In genomic region chr15:75022808-75023193, GRCh38 we compare ENCODE assay signal across 9 cellular contexts. TPM values are rescaled to one million over a fixed set of nuclear protein-coding genes. Genes with fewer than 3 reads are reported as not detected.
DNase-seq lines count a peak whose midpoint lies in the region; ATAC-seq and TF ChIP-seq lines count a peak whose summit lies in the region.
"Had no signal": no experiment of that assay in that cellular context is flagged by ENCODE, and none has a peak within 500 bp of the region (broad histone marks: within the 10 kb centered on the region; RNA-seq: fewer than 3 reads in every experiment).

No MANE protein-coding gene starts in this region.

- no peak overlapping the region for H2BK15ac ChIP-seq in IMR-90 (ENCODE audit: low read depth, low read length)

- H3K79me1 ChIP-seq in IMR-90 (ENCODE audit: low read depth in 1 of 2, low read length in 2 of 2), result peaks cover 8 to 13% of the 10 kb centered on the region in 2 experiments

- H4K20me1 ChIP-seq in IMR-90 (ENCODE audit: insufficient read depth, low read length), result no peaks in the 10 kb centered on the region

- H3K9me3 Mint-ChIP-seq in activated naive CD8-positive, alpha-beta T cell treated with anti-CD3 and anti-CD28 coated beads, Interleukin-2, amount 50 U/mL, for 24 hours, result no peaks in the 10 kb centered on the region
- no peaks in the 10 kb centered on the region for H3K9me3 Mint-ChIP-seq in natural killer cell

- CTCF ChIA-PET in IMR-90 (lab: Yijun Ruan, JAX), result no interaction called here

- H3K4me3 Mint-ChIP-seq in activated naive CD8-positive, alpha-beta T cell treated with anti-CD3 and anti-CD28 coated beads, Interleukin-2, amount 50 U/mL, for 24 hours, result no peak overlapping the region
- H3K4me3 Mint-ChIP-seq in natural killer cell, result peak overlapping the region; percentile 97

- no peak overlapping the region for H2AK9ac ChIP-seq in IMR-90 (replicated peaks; ENCODE audit: low read depth, low read length, poor library complexity)

- no peak overlapping the region for H3K18ac ChIP-seq in IMR-90 (ENCODE audit: low read depth, low read length)

- no peak overlapping the region for H2AK5ac ChIP-seq in IMR-90 (ENCODE audit: low read depth, low read length)

- no peak overlapping the region for H2BK20ac ChIP-seq in IMR-90 (ENCODE audit: low read depth, low read length)

- intact Hi-C loops in IMR-90 (cut with micrococcal nuclease) (loop anchor here (10.0 kb wide), 2 partner anchors 282 to 432 kb away; partner anchors contain the start of gene SIN3A), natural killer cell (cut with micrococcal nuclease) (no loop called here)

- ATAC-seq in IMR-90 (ENCODE audit: low read depth) (no peak), natural killer cell (no peak), HG03457 (IDR thresholded peaks at IDR 0.05; ENCODE audit: unreplicated experiment) (no peak)
- no peak for ATAC-seq in activated naive CD8-positive, alpha-beta T cell treated with anti-CD3 and anti-CD28 coated beads, Interleukin-2, amount 50 U/mL, for 24 hours

- H2BK120ac ChIP-seq in IMR-90 (ENCODE audit: low read depth, low read length), result no peak overlapping the region

- H3K27ac Mint-ChIP-seq in activated naive CD8-positive, alpha-beta T cell treated with anti-CD3 and anti-CD28 coated beads, Interleukin-2, amount 50 U/mL, for 24 hours, result peak overlapping the region; percentile 93
- H3K27ac Mint-ChIP-seq in natural killer cell, result peak overlapping the region; percentile 80 to 94

- H3K9me3 ChIP-seq in IMR-90 (ENCODE audit: control insufficient read depth, insufficient read depth, low read length), result no peaks in the 10 kb centered on the region
- H3K9me3 ChIP-seq: gastroesophageal sphincter had no signal

- no peak overlapping the region for H3K14ac ChIP-seq in IMR-90 (replicated peaks; ENCODE audit: low read depth, low read length)

- peak overlapping the region; percentile 95 for H2AFZ ChIP-seq in IMR-90 (replicated peaks; ENCODE audit: low read length, poor library complexity)

- H3K4me1 ChIP-seq in IMR-90 (ENCODE audit: control insufficient read depth, insufficient read depth, low read length), result peaks cover 2% of the 10 kb centered on the region; the same call in 1 of the 2 replicates

- H2BK5ac ChIP-seq in IMR-90 (ENCODE audit: low read depth, low read length, poor library complexity, severe bottlenecking), result no peak overlapping the region

- H3K36me3 ChIP-seq in IMR-90 (ENCODE audit: control insufficient read depth, insufficient read depth, low read length), result no peaks in the 10 kb centered on the region

- no peaks in the 10 kb centered on the region for H3K27me3 Mint-ChIP-seq in activated naive CD8-positive, alpha-beta T cell treated with anti-CD3 and anti-CD28 coated beads, Interleukin-2, amount 50 U/mL, for 24 hours
- no peaks in the 10 kb centered on the region for H3K27me3 Mint-ChIP-seq in natural killer cell (ENCODE audit: low read depth in 2 of 2)

- DNase-seq in DMS53 (lab: John Stamatoyannopoulos, UW) (peak; percentile 48), DMS53 treated with DMSO at 0.1 percent for 48 hours (lab: John Stamatoyannopoulos, UW; ENCODE audit: unreplicated experiment) (no peak), IMR-90 (no peak), natural killer cell (no peak), kidney glomerular epithelial cell (lab: John Stamatoyannopoulos, UW) (no peak), epidermal melanocyte (ENCODE audit: insufficient read length, low spot score) (no peak)
- no peak for DNase-seq in activated naive CD8-positive, alpha-beta T cell treated with anti-CD3 and anti-CD28 coated beads, Interleukin-2, amount 50 U/mL, for 24 hours

- H3K23ac ChIP-seq in IMR-90 (ENCODE audit: low read depth, low read length), result no peak overlapping the region

- BruUV-seq in IMR-90 (replicated peaks; lab: Mats Ljungman, UMichigan), result no TSS peak

- no peak for TF ChIP-seq RAD21 in IMR-90 (IDR thresholded peaks at IDR 0.05; ENCODE audit: low read length)

- peaks cover 3% of the 10 kb centered on the region; the same call in 1 of the 2 replicates for H3K27me3 ChIP-seq in IMR-90 (ENCODE audit: control insufficient read depth, insufficient read depth, low read length)
- H3K27me3 ChIP-seq: gastroesophageal sphincter had no signal

- H3K9ac ChIP-seq in IMR-90 (ENCODE audit: low read depth, low read length), result no peak overlapping the region

- no peak overlapping the region for H4K91ac ChIP-seq in IMR-90 (ENCODE audit: insufficient read depth, low read depth, low read length)

- H3K4ac ChIP-seq in IMR-90 (ENCODE audit: low read depth, low read length), result no peak overlapping the region

- TF ChIP-seq POLR2A in IMR-90 (IDR thresholded peaks at IDR 0.05; ENCODE audit: low read depth, low read length), result no peak

- peak overlapping the region; percentile 71 to 82; a peak in 3 of 4 replicates for H4K8ac ChIP-seq in IMR-90 (ENCODE audit: low read depth in 2 of 2, low read length in 2 of 2)

- TF ChIP-seq CTCF in IMR-90 (conservative IDR thresholded peaks at IDR 0.05; ENCODE audit: low read depth, low read length) (no peak), natural killer cell (IDR thresholded peaks at IDR 0.05) (no peak)

- peaks cover 4% of the 10 kb centered on the region; the same call in 1 of the 2 replicates for H3K9me1 ChIP-seq in IMR-90 (ENCODE audit: insufficient read depth, low read length)

- H3K4me3 ChIP-seq in IMR-90 (ENCODE audit: insufficient read depth, low read depth, low read length), result no peak overlapping the region

- H3K4me1 Mint-ChIP-seq in activated naive CD8-positive, alpha-beta T cell treated with anti-CD3 and anti-CD28 coated beads, Interleukin-2, amount 50 U/mL, for 24 hours, result peaks cover 17% of the 10 kb centered on the region
- H3K4me1 Mint-ChIP-seq in natural killer cell, result peaks cover 11 to 24% of the 10 kb centered on the region in 2 donors

- dilution Hi-C loops in IMR-90 (cut with HindIII; ENCODE audit: low sequenced_read_pairs, unreplicated experiment), result no loop called here

- H3K36me3 Mint-ChIP-seq in activated naive CD8-positive, alpha-beta T cell treated with anti-CD3 and anti-CD28 coated beads, Interleukin-2, amount 50 U/mL, for 24 hours (ENCODE audit: low read depth), result no peaks in the 10 kb centered on the region
- H3K36me3 Mint-ChIP-seq in natural killer cell, result no peaks in the 10 kb centered on the region

- WGBS in IMR-90 (ENCODE audit: extremely low coverage in 2 of 2, insufficient read length in 1 of 2), 2 experiments, result no CpG with 5 or more reads among the region's 2 CpGs

- H3K27ac ChIP-seq in IMR-90 (ENCODE audit: insufficient read depth, low read length), result no peak overlapping the region

- H3K4me2 ChIP-seq in IMR-90 (ENCODE audit: low read depth, low read length), result no peak overlapping the region

- H3K56ac ChIP-seq in IMR-90 (ENCODE audit: extremely low read depth, insufficient read depth, low read length), result no peak overlapping the region

- in situ Hi-C loops in IMR-90 (cut with MboI; ENCODE audit: low sequenced_read_pairs), result no loop called here

- POLR2A ChIA-PET in IMR-90 (lab: Charles Lee; ENCODE audit: unreplicated experiment), result interaction anchor here (0.6 to 0.7 kb wide), 2 partner anchors 44 to 235 kb away, joined by 9 to 17 read pairs; no protein-coding TSS in a partner anchor

- H4K5ac ChIP-seq in IMR-90 (ENCODE audit: low read depth, low read length), result 0 out of 2 replicates have a peak overlapping the region, but pooled peaks have one; percentile 23

TF ChIP-seq in IMR-90, 13 proteins besides CTCF, POLR2A, EP300 and RAD21:
- TF ChIP-seq CHD1 (IDR thresholded peaks at IDR 0.05; ENCODE audit: low read depth, low read length), result no peak
- no peak for TF ChIP-seq NFE2L2 (IDR thresholded peaks at IDR 0.05; ENCODE audit: low read depth, low read length)
- TF ChIP-seq MAZ (IDR thresholded peaks at IDR 0.05; ENCODE audit: borderline replicate concordance, low read depth, low read length), result no peak
- no peak for TF ChIP-seq MAFK (IDR thresholded peaks at IDR 0.05; ENCODE audit: low read depth, low read length)
- TF ChIP-seq FOS (IDR thresholded peaks at IDR 0.05; ENCODE audit: low read depth, low read length), result no peak
- TF ChIP-seq SMC3 (IDR thresholded peaks at IDR 0.05; ENCODE audit: low read depth, low read length), result no peak
- no peak for TF ChIP-seq RFX5 (IDR thresholded peaks at IDR 0.05; ENCODE audit: low read depth, low read length)
- no peak for TF ChIP-seq ELK1 (IDR thresholded peaks at IDR 0.05; ENCODE audit: borderline replicate concordance, low read depth, low read length)
- no peak for TF ChIP-seq CEBPB (IDR thresholded peaks at IDR 0.05; ENCODE audit: low read depth, low read length)
- no peak for TF ChIP-seq MXI1 (IDR thresholded peaks at IDR 0.05; ENCODE audit: borderline replicate concordance, low read depth, low read length)
- no peak for TF ChIP-seq USF2 (IDR thresholded peaks at IDR 0.05; ENCODE audit: low read depth, low read length)

RNA-seq across cellular contexts. Expression of gene PPCDC, which starts 0.6 kb away (rescaled TPM):
- total RNA-seq in IMR-90 (2012; rRNA removed), result 5.6 and 13.3 TPM in 2 replicates
- polyA plus RNA-seq in IMR-90 (2012; rRNA removed), result 16.3 and 17.1 TPM in 2 replicates
- 11.2 and 24.4 TPM in 2 replicates for polyA plus RNA-seq in IMR-90 (2012; cell fraction: cytosol; rRNA removed)
- polyA plus RNA-seq in IMR-90 (2012; cell fraction: nucleus; rRNA removed; ENCODE audit: low replicate concordance), result 14.8 and 25.5 TPM in 2 replicates
- 10 to 100 TPM; 21.3 to 32.3 (median 27.0) TPM for total RNA-seq in natural killer cell

RNA-seq across cellular contexts. Expression of gene SCAMP5, which starts 27.4 kb away (rescaled TPM):
- total RNA-seq in IMR-90 (2012; rRNA removed), result 0.36 and 0.56 TPM in 2 replicates
- polyA plus RNA-seq in IMR-90 (2012; rRNA removed), result 1.6 and 1.7 TPM in 2 replicates
- polyA plus RNA-seq in IMR-90 (2012; cell fraction: cytosol; rRNA removed), result 0.64 and 1.7 TPM in 2 replicates
- 5.1 and 5.5 TPM in 2 replicates for polyA plus RNA-seq in IMR-90 (2012; cell fraction: nucleus; rRNA removed; ENCODE audit: low replicate concordance)
- 1 to 10 TPM in 1 of 3 donors, under 1 TPM in 2; 0.09 to 2.7 (median 0.54) TPM for total RNA-seq in natural killer cell
